1 cellular context compared by ENCODE assay signal in the genomic region with DNA sequence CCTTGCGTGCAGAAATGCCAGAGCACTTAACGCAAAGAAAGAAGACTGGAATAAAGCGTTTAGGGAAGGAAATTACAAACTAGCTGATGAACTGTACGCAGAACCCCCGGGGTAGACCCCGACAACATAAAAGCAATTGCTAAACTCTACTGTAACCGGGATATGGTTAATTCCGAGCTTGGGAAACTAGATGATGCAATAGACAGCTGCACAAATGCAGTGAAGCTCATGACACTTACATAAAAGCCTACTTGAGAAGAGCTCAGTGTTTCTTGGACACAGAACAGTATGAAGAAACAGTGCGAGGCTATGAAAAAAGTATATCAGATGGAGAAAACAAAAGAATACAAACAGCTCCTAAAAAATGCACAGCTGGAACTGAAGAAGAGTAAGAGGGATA.
TF ChIP-seq lines count a peak whose summit lies in the region.

No MANE protein-coding gene starts in this region.

TF ChIP-seq in HepG2, 621 proteins besides CTCF, POLR2A, EP300 and RAD21:
- peak; percentile 80 for TF ChIP-seq CEBPB (IDR thresholded peaks at IDR 0.05; ENCODE audit: borderline replicate concordance, low read depth, low read length)
- TF ChIP-seq CEBPG (CRISPR knock-in tag; IDR thresholded peaks at IDR 0.05), result 0 out of 2 replicates have a peak, but pooled peaks have one; percentile 33
- no peak for TF ChIP-seq ZNF251 (CRISPR knock-in tag; IDR thresholded peaks at IDR 0.05)
- TF ChIP-seq ATF7 (IDR thresholded peaks at IDR 0.05), result peak; percentile 63
- no peak for TF ChIP-seq ATF7 (CRISPR knock-in tag; IDR thresholded peaks at IDR 0.05)
- no peak for TF ChIP-seq NFYC (CRISPR knock-in tag; IDR thresholded peaks at IDR 0.05)
